ENCODE assay signal across 17 cellular contexts in the genomic region with DNA sequence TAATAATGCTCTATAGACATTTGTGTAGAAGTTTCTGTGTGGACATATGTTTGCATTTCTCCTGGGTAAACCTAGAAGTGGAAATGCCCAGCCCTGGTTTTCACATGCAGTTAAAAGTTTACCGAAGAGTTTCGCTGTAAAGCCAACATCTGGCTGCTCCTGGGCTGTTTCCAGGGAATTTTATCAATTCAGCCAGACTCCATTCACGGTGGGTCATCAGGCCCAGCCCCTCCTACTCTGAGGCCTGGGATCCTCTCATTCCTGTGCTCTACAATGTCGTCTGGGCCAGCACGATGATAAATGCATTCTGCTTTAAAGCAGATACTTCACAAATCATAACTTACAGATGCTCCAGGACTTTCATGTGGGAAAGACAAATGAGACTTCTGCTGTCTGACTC. TPM values are rescaled to one million over a fixed set of nuclear protein-coding genes. Genes with fewer than 3 reads are reported as not detected.
A peak's percentile ranks its signal among the peaks of the same experiment; 100 is the strongest.
DNase-seq lines count a peak whose midpoint lies in the region; ATAC-seq and TF ChIP-seq lines count a peak whose summit lies in the region.
"Had no signal": no experiment of that assay in that cellular context is flagged by ENCODE, and none has a peak within 500 bp of the region (broad histone marks: within the 10 kb centered on the region; RNA-seq: fewer than 3 reads in every experiment).

No MANE protein-coding gene starts in this region.

- H3K36me3 Mint-ChIP-seq in T-helper 2 cell treated with Interferon-gamma antibody and Interleukin-4, amounts not matched to agents 5 μg/mL and 100 μg/mL, for 36 hours (ENCODE audit: low read depth) = no peaks in the 10 kb centered on the region

- H3K4me3 ChIP-seq in cardiac fibroblast (replicated peaks in 1 of 2; ENCODE audit: low read depth in 2 of 2, low read length in 2 of 2) = no peak overlapping the region
- no peak overlapping the region for H3K4me3 ChIP-seq in right lobe of liver
- H3K4me3 ChIP-seq in thoracic aorta = no peak overlapping the region
- H3K4me3 ChIP-seq: gastroesophageal sphincter, tibial nerve had no signal

- H3K9me3 ChIP-seq in right lobe of liver (no peaks in the 10 kb centered on the region), thoracic aorta (no peaks in the 10 kb centered on the region)
- H3K9me3 ChIP-seq: gastroesophageal sphincter, tibial nerve had no signal

- H3K27ac Mint-ChIP-seq in T-helper 2 cell treated with Interferon-gamma antibody and Interleukin-4, amounts not matched to agents 5 μg/mL and 100 μg/mL, for 36 hours = no peak overlapping the region
- H3K27ac Mint-ChIP-seq: activated CD4-positive, alpha-beta memory T cell treated with anti-CD3 and anti-CD28 coated beads, Interleukin-2, amount 10 ng/mL, durations not matched to agents 7 days and 5 days; activated T-helper 1 cell treated with anti-CD3 and anti-CD28 coated beads, Interleukin-12 subunit alpha, Interleukin-12 subunit beta, Interleukin-2, Interleukin-4 antibody, amounts not matched to agents 30 ng/mL and 10 ng/mL and 1 ng/mL, durations not matched to agents 14 hours and 24 hours and 36 hours; CD4-positive, alpha-beta T cell had no signal

- H3K4me3 Mint-ChIP-seq in T-helper 2 cell treated with Interferon-gamma antibody and Interleukin-4, amounts not matched to agents 5 μg/mL and 100 μg/mL, for 36 hours = no peak overlapping the region
- H3K4me3 Mint-ChIP-seq: activated CD4-positive, alpha-beta memory T cell treated with anti-CD3 and anti-CD28 coated beads, Interleukin-2, amount 10 ng/mL, durations not matched to agents 7 days and 5 days; activated T-helper 1 cell treated with anti-CD3 and anti-CD28 coated beads, Interleukin-12 subunit alpha, Interleukin-12 subunit beta, Interleukin-2, Interleukin-4 antibody, amounts not matched to agents 30 ng/mL and 10 ng/mL and 1 ng/mL, durations not matched to agents 14 hours and 24 hours and 36 hours; CD4-positive, alpha-beta T cell had no signal

- DNase-seq in DMS 273 (lab: John Stamatoyannopoulos, UW; ENCODE audit: unreplicated experiment) (peak; percentile 11), DMS 273 treated with DMSO at 0.1 percent for 48 hours (lab: John Stamatoyannopoulos, UW) (no peak), cardiac fibroblast (ENCODE audit: low read depth in 2 of 2) (peak; percentile 36 to 52), right lobe of liver (no peak), thoracic aorta (ENCODE audit: low spot score) (no peak)
- DNase-seq in T-helper 2 cell treated with Interferon-gamma antibody and Interleukin-4, amounts not matched to agents 5 μg/mL and 100 μg/mL, for 36 hours (ENCODE audit: low spot score) = no peak
- DNase-seq: activated CD4-positive, alpha-beta memory T cell treated with anti-CD3 and anti-CD28 coated beads, Interleukin-2, amount 10 ng/mL, durations not matched to agents 7 days and 5 days; anterior cingulate cortex; CD4-positive, alpha-beta T cell; effector CD4-positive, alpha-beta T cell; MV-4-11 had no signal

- H3K27me3 ChIP-seq in right lobe of liver (no peaks in the 10 kb centered on the region), thoracic aorta (replicated peaks; ENCODE audit: insufficient read depth) (no peaks in the 10 kb centered on the region)
- H3K27me3 ChIP-seq: gastroesophageal sphincter, tibial nerve had no signal

- peaks cover 4% of the 10 kb centered on the region for H3K4me1 Mint-ChIP-seq in T-helper 2 cell treated with Interferon-gamma antibody and Interleukin-4, amounts not matched to agents 5 μg/mL and 100 μg/mL, for 36 hours (ENCODE audit: low read depth)
- H3K4me1 Mint-ChIP-seq: activated CD4-positive, alpha-beta memory T cell treated with anti-CD3 and anti-CD28 coated beads, Interleukin-2, amount 10 ng/mL, durations not matched to agents 7 days and 5 days had no signal

- H3K27ac ChIP-seq in right lobe of liver = peak overlapping the region in 1 of 3 donors; percentile 17
- H3K27ac ChIP-seq in thoracic aorta = peak overlapping the region; percentile 28 to 38
- H3K27ac ChIP-seq: 22Rv1, gastroesophageal sphincter had no signal

- intact Hi-C loops in right lobe of liver (cut with DNase I) = loop anchor here in 1 of 2 donors (10.0 kb wide), 1 partner anchor 97 kb away; no protein-coding TSS in a partner anchor

- H3K36me3 ChIP-seq in right lobe of liver (no peaks in the 10 kb centered on the region), thoracic aorta (no peaks in the 10 kb centered on the region)
- H3K36me3 ChIP-seq: gastroesophageal sphincter, tibial nerve had no signal

- ATAC-seq in right lobe of liver (peak in 3 of 4 donors; percentile 7 to 41 (median 35)), thoracic aorta (ENCODE audit: insufficient number of reproducible peaks, low FRiP score, low read depth) (no peak), HG02884 (IDR thresholded peaks at IDR 0.05; ENCODE audit: unreplicated experiment) (no peak), HG03442 (IDR thresholded peaks at IDR 0.05; ENCODE audit: unreplicated experiment) (no peak)
- ATAC-seq: gastroesophageal sphincter had no signal

- no peak for TF ChIP-seq CTCF in cardiac fibroblast (IDR thresholded peaks at IDR 0.05; ENCODE audit: low read depth, low read length)
- TF ChIP-seq CTCF in right lobe of liver (IDR thresholded peaks at IDR 0.05) = no peak
- TF ChIP-seq CTCF in thoracic aorta (IDR thresholded peaks at IDR 0.05) = no peak

- peaks cover 45% of the 10 kb centered on the region for H3K27me3 Mint-ChIP-seq in T-helper 2 cell treated with Interferon-gamma antibody and Interleukin-4, amounts not matched to agents 5 μg/mL and 100 μg/mL, for 36 hours (ENCODE audit: low read depth)

- no peaks in the 10 kb centered on the region for H3K9me3 Mint-ChIP-seq in T-helper 2 cell treated with Interferon-gamma antibody and Interleukin-4, amounts not matched to agents 5 μg/mL and 100 μg/mL, for 36 hours
- H3K9me3 Mint-ChIP-seq: activated CD4-positive, alpha-beta memory T cell treated with anti-CD3 and anti-CD28 coated beads, Interleukin-2, amount 10 ng/mL, durations not matched to agents 7 days and 5 days; activated T-helper 1 cell treated with anti-CD3 and anti-CD28 coated beads, Interleukin-12 subunit alpha, Interleukin-12 subunit beta, Interleukin-2, Interleukin-4 antibody, amounts not matched to agents 30 ng/mL and 10 ng/mL and 1 ng/mL, durations not matched to agents 14 hours and 24 hours and 36 hours; CD4-positive, alpha-beta T cell had no signal

- no peak for TF ChIP-seq POLR2A in right lobe of liver (IDR thresholded peaks at IDR 0.05)

- WGBS in right lobe of liver (ENCODE audit: insufficient coverage, low coverage, low lambda C conversion rate, missing lambda C conversion rate) = 24% methylated on average over 5 of the region's 5 CpGs

- H3K4me1 ChIP-seq in right lobe of liver (peaks cover 0 to 43% (median 18%) of the 10 kb centered on the region in 4 donors), thoracic aorta (ENCODE audit: control insufficient read depth in 1 of 2, low read depth in 2 of 2) (peaks cover 31 to 97% of the 10 kb centered on the region in 2 donors)

RNA-seq across cellular contexts. Expression of gene NUAK1, which starts 7.1 kb away (rescaled TPM):
- total RNA-seq in right lobe of liver = 10 to 100 TPM in 1 of 6 experiments, 1 to 10 TPM in 5; 2.0 to 11.0 (median 3.5) TPM
- 10 to 100 TPM; 20.0 to 31.4 TPM for total RNA-seq in thoracic aorta
- total RNA-seq: activated CD4-positive, alpha-beta memory T cell treated with anti-CD3 and anti-CD28 coated beads, Interleukin-2, amount 10 ng/mL, durations not matched to agents 7 days and 5 days; activated T-helper 1 cell treated with anti-CD3 and anti-CD28 coated beads, Interleukin-12 subunit alpha, Interleukin-12 subunit beta, Interleukin-2, Interleukin-4 antibody, amounts not matched to agents 30 ng/mL and 10 ng/mL and 1 ng/mL, durations not matched to agents 14 hours and 24 hours and 36 hours had no signal

Comparison
In these comparisons a context has a peak if more than half of its experiments do, and no peak if none do; other contexts are left out.
1. DNase-seq: peak in DMS 273 (single experiment) and cardiac fibroblast (2 of 2); none in DMS 273 treated with DMSO at 0.1 percent for 48 hours (single experiment), right lobe of liver (0 of 3), thoracic aorta (single experiment) and T-helper 2 cell treated with Interferon-gamma antibody and Interleukin-4, amounts not matched to agents 5 μg/mL and 100 μg/mL, for 36 hours (single experiment).
2. ATAC-seq: peak in right lobe of liver (3 of 4); none in thoracic aorta (single experiment), HG02884 (single experiment) and HG03442 (single experiment).